18 cellular contexts compared by ENCODE assay signal in genomic region chr5:177949656-177950055, GRCh38. TPM values are rescaled to one million over a fixed set of nuclear protein-coding genes. Genes with fewer than 3 reads are reported as not detected.
"Had no signal": no experiment of that assay in that cellular context is flagged by ENCODE, and none has a peak within 500 bp of the region (broad histone marks: within the 10 kb centered on the region; RNA-seq: fewer than 3 reads in every experiment).

No MANE protein-coding gene starts in this region.

RNA-seq across cellular contexts. Expression of gene PROP1, which starts 46.4 kb away (rescaled TPM):
- total RNA-seq: dermis blood vessel endothelial cell, esophagus mucosa, esophagus squamous epithelium, gastrocnemius medialis, glomerular endothelial cell, heart right ventricle, kidney epithelial cell, left cardiac atrium, left lung, left ventricle myocardium superior, lower leg skin, lower lobe of right lung, lung microvascular endothelial cell, mesenteric fat pad, mesothelial cell of epicardium, mucosa of descending colon, myocyte had no signal
- polyA plus RNA-seq: heart right ventricle, keratinocyte had no signal
